ENCODE assay signal across 32 cellular contexts in genomic region chr11:47437218-47437745, GRCh38. TPM values are rescaled to one million over a fixed set of nuclear protein-coding genes. Genes with fewer than 3 reads are reported as not detected.
"Had no signal": no experiment of that assay in that cellular context is flagged by ENCODE, and none has a peak within 500 bp of the region (broad histone marks: within the 10 kb centered on the region; RNA-seq: fewer than 3 reads in every experiment).

No MANE protein-coding gene starts in this region.

- H3K27me3 Mint-ChIP-seq: activated B cell treated with CpG ODN at 0.5 μM for 24 hours; activated CD4-positive, alpha-beta T cell treated with anti-CD3 and anti-CD28 coated beads for 36 hours; activated naive CD8-positive, alpha-beta T cell treated with anti-CD3 and anti-CD28 coated beads for 36 hours; activated T-cell treated with anti-CD3 and anti-CD28 coated beads, Interleukin-2, amount 50 U/mL, for 24 hours; activated T-helper 17 cell treated with anti-CD3 and anti-CD28 coated beads, Interleukin-2, amount 50 U/mL, for 72 hours; stimulated activated naive CD8-positive, alpha-beta T cell treated with anti-CD3 and anti-CD28 coated beads, Interleukin-15, amount 100 ng/mL, for 72 hours had no signal

- H3K4me3 Mint-ChIP-seq: activated B cell treated with CpG ODN at 0.5 μM for 24 hours; activated CD4-positive, alpha-beta T cell treated with anti-CD3 and anti-CD28 coated beads for 36 hours; activated naive CD8-positive, alpha-beta T cell treated with anti-CD3 and anti-CD28 coated beads for 36 hours; activated T-cell treated with anti-CD3 and anti-CD28 coated beads, Interleukin-2, amount 50 U/mL, for 24 hours; activated T-helper 17 cell treated with anti-CD3 and anti-CD28 coated beads, Interleukin-2, amount 50 U/mL, for 72 hours; stimulated activated effector memory CD8-positive, alpha-beta T cell treated with anti-CD3 and anti-CD28 coated beads, Interleukin-12 subunit alpha, Interleukin-12 subunit beta, amount 100 ng/mL, for 72 hours; stimulated activated naive CD8-positive, alpha-beta T cell treated with anti-CD3 and anti-CD28 coated beads, Interleukin-15, amount 100 ng/mL, for 72 hours; T-helper 1 cell treated with Interleukin-12 subunit alpha and Interleukin-12 subunit beta and Interleukin-4 antibody, amounts not matched to agents 30 μg/mL and 1 μg/mL, for 36 hours had no signal

- H3K27ac Mint-ChIP-seq: activated B cell treated with CpG ODN at 0.5 μM for 24 hours; activated CD4-positive, alpha-beta T cell treated with anti-CD3 and anti-CD28 coated beads for 36 hours; activated naive CD8-positive, alpha-beta T cell treated with anti-CD3 and anti-CD28 coated beads for 36 hours; activated T-cell treated with anti-CD3 and anti-CD28 coated beads, Interleukin-2, amount 50 U/mL, for 24 hours; activated T-helper 17 cell treated with anti-CD3 and anti-CD28 coated beads, Interleukin-2, amount 50 U/mL, for 72 hours; stimulated activated effector memory CD8-positive, alpha-beta T cell treated with anti-CD3 and anti-CD28 coated beads, Interleukin-12 subunit alpha, Interleukin-12 subunit beta, amount 100 ng/mL, for 72 hours; T-helper 1 cell treated with Interleukin-12 subunit alpha and Interleukin-12 subunit beta and Interleukin-4 antibody, amounts not matched to agents 30 μg/mL and 1 μg/mL, for 36 hours had no signal

- H3K4me3 ChIP-seq: cardiac muscle cell, left lung, prostate gland, right atrium auricular region, suprapubic skin, uterus had no signal

- H3K4me1 Mint-ChIP-seq: activated B cell treated with CpG ODN at 0.5 μM for 24 hours; activated CD4-positive, alpha-beta T cell treated with anti-CD3 and anti-CD28 coated beads for 36 hours; activated naive CD8-positive, alpha-beta T cell treated with anti-CD3 and anti-CD28 coated beads for 36 hours; stimulated activated effector memory CD8-positive, alpha-beta T cell treated with anti-CD3 and anti-CD28 coated beads, Interleukin-12 subunit alpha, Interleukin-12 subunit beta, amount 100 ng/mL, for 72 hours; stimulated activated naive CD8-positive, alpha-beta T cell treated with anti-CD3 and anti-CD28 coated beads, Interleukin-15, amount 100 ng/mL, for 72 hours had no signal

- ATAC-seq: activated CD4-positive, alpha-beta T cell treated with anti-CD3 and anti-CD28 coated beads for 36 hours; activated T-helper 17 cell treated with anti-CD3 and anti-CD28 coated beads, Interleukin-2, amount 50 U/mL, for 72 hours; stimulated activated effector memory CD8-positive, alpha-beta T cell treated with anti-CD3 and anti-CD28 coated beads, Interleukin-12 subunit alpha, Interleukin-12 subunit beta, amount 100 ng/mL, for 72 hours; stimulated activated naive CD8-positive, alpha-beta T cell treated with anti-CD3 and anti-CD28 coated beads, Interleukin-15, amount 100 ng/mL, for 72 hours had no signal

- H3K9me3 ChIP-seq: left lung, prostate gland, right atrium auricular region, suprapubic skin, uterus had no signal

- H3K9me3 Mint-ChIP-seq: activated B cell treated with CpG ODN at 0.5 μM for 24 hours; activated naive CD8-positive, alpha-beta T cell treated with anti-CD3 and anti-CD28 coated beads for 36 hours; activated T-cell treated with anti-CD3 and anti-CD28 coated beads, Interleukin-2, amount 50 U/mL, for 24 hours; activated T-helper 17 cell treated with anti-CD3 and anti-CD28 coated beads, Interleukin-2, amount 50 U/mL, for 72 hours; stimulated activated effector memory CD8-positive, alpha-beta T cell treated with anti-CD3 and anti-CD28 coated beads, Interleukin-12 subunit alpha, Interleukin-12 subunit beta, amount 100 ng/mL, for 72 hours; stimulated activated naive CD8-positive, alpha-beta T cell treated with anti-CD3 and anti-CD28 coated beads, Interleukin-15, amount 100 ng/mL, for 72 hours; T-helper 1 cell treated with Interleukin-12 subunit alpha and Interleukin-12 subunit beta and Interleukin-4 antibody, amounts not matched to agents 30 μg/mL and 1 μg/mL, for 36 hours had no signal

- H3K36me3 ChIP-seq: cardiac muscle cell, left lung, prostate gland, right atrium auricular region, suprapubic skin, uterus had no signal

- H3K27me3 ChIP-seq: cardiac muscle cell, left lung, right atrium auricular region, suprapubic skin, uterus had no signal

- DNase-seq: activated B cell treated with CpG ODN at 0.5 μM for 24 hours; activated CD4-positive, alpha-beta T cell treated with anti-CD3 and anti-CD28 coated beads for 36 hours; activated CD4-positive, alpha-beta T cell treated with anti-CD3 and anti-CD28 coated beads, Interleukin-2, amount 50 U/mL, for 4 hours; activated CD8-positive, alpha-beta memory T cell treated with anti-CD3 and anti-CD28 coated beads for 24 hours; activated CD8-positive, alpha-beta memory T cell treated with anti-CD3 and anti-CD28 coated beads, Interleukin-2, amount 50 U/mL, for 4 hours; activated naive CD4-positive, alpha-beta T cell; activated naive CD8-positive, alpha-beta T cell treated with anti-CD3 and anti-CD28 coated beads for 36 hours; activated T-cell treated with anti-CD3 and anti-CD28 coated beads, Interleukin-2, amount 50 U/mL, for 24 hours; cortex of kidney; hippocampal formation; kidney glomerular epithelial cell; mesenchymal stem cell; small intestine; stimulated activated CD4-positive, alpha-beta T cell treated with anti-CD3 and anti-CD28 coated beads, Interleukin-2, amount 100 ng/mL, for 24 hours; stimulated activated naive CD8-positive, alpha-beta T cell treated with anti-CD3 and anti-CD28 coated beads, Interleukin-15, amount 100 ng/mL, for 72 hours; T1000; trophoblast cell had no signal

- H3K36me3 Mint-ChIP-seq: activated naive CD8-positive, alpha-beta T cell treated with anti-CD3 and anti-CD28 coated beads for 36 hours; stimulated activated effector memory CD8-positive, alpha-beta T cell treated with anti-CD3 and anti-CD28 coated beads, Interleukin-12 subunit alpha, Interleukin-12 subunit beta, amount 100 ng/mL, for 72 hours had no signal

- H3K4me1 ChIP-seq: left lung, prostate gland, uterus had no signal

- H3K27ac ChIP-seq: cardiac muscle cell, epithelial cell of prostate, left lung, right atrium auricular region, suprapubic skin, uterus had no signal

RNA-seq across cellular contexts. Expression of gene RAPSN, which starts 11.7 kb away (rescaled TPM):
- total RNA-seq: cardiac muscle cell, cerebellum, glomerular endothelial cell, right atrium auricular region had no signal
- polyA plus RNA-seq: cardiac muscle cell, neural cell had no signal

RNA-seq across cellular contexts. Expression of gene SPI1, which starts 58.9 kb away (rescaled TPM):
- total RNA-seq: cardiac muscle cell, fibroblast of villous mesenchyme, glomerular endothelial cell, osteocyte had no signal
- polyA plus RNA-seq: neural cell had no signal
